Comparison of ENCODE assay signal across 1 cellular context in genomic region chr20:57118107-57118769, GRCh38.
TF ChIP-seq lines count a peak whose summit lies in the region.

No MANE protein-coding gene starts in this region.

TF ChIP-seq in GM12878, 131 proteins besides CTCF, POLR2A, EP300 and RAD21:
- TF ChIP-seq HSF1 (IDR thresholded peaks at IDR 0.05; ENCODE audit: low read depth, low read length) (no peak), NFYA (IDR thresholded peaks at IDR 0.05; ENCODE audit: borderline replicate concordance, low read depth, low read length) (no peak), NFXL1 (IDR thresholded peaks at IDR 0.05; ENCODE audit: borderline replicate concordance) (peak; percentile 90; the same call in 1 of the 2 replicates), GATAD2B (conservative IDR thresholded peaks at IDR 0.05; ENCODE audit: low read depth) (no peak)
TF ChIP-seq in GM12878: peak in this region for 1.
